Comparison of ENCODE assay signal across 31 cellular contexts in genomic region chr5:96243203-96243602, GRCh38.
DNase-seq lines count a peak whose midpoint lies in the region; ATAC-seq and TF ChIP-seq lines count a peak whose summit lies in the region.
"Had no signal": no experiment of that assay in that cellular context is flagged by ENCODE, and none has a peak within 500 bp of the region (broad histone marks: within the 10 kb centered on the region; RNA-seq: fewer than 3 reads in every experiment).

No MANE protein-coding gene starts in this region.

- intact Hi-C loops in colonic mucosa (cut with DNase I): no loop called here

- H3K9me3 ChIP-seq in RWPE2 (ENCODE audit: severe bottlenecking) (no peaks in the 10 kb centered on the region), colonic mucosa (no peaks in the 10 kb centered on the region)
- H3K9me3 ChIP-seq: body of pancreas, esophagus muscularis mucosa, heart right ventricle, thoracic aorta, vagina had no signal

- H3K4me3 ChIP-seq in RWPE2 (ENCODE audit: severe bottlenecking): no peak overlapping the region
- no peak overlapping the region for H3K4me3 ChIP-seq in retinal pigment epithelial cell (ENCODE audit: low read length)
- no peak overlapping the region for H3K4me3 ChIP-seq in colonic mucosa
- H3K4me3 ChIP-seq: body of pancreas, dorsolateral prefrontal cortex, esophagus muscularis mucosa, heart right ventricle, thoracic aorta, vagina had no signal

- H3K36me3 ChIP-seq in RWPE2 (ENCODE audit: low read depth): no peaks in the 10 kb centered on the region
- H3K36me3 ChIP-seq in colonic mucosa: no peaks in the 10 kb centered on the region
- H3K36me3 ChIP-seq: esophagus muscularis mucosa, heart right ventricle, thoracic aorta, vagina had no signal

- TF ChIP-seq CTCF in RWPE2 (IDR thresholded peaks at IDR 0.05; ENCODE audit: poor library complexity, severe bottlenecking) (no peak), retinal pigment epithelial cell (conservative IDR thresholded peaks at IDR 0.05; ENCODE audit: low read depth, low read length) (no peak), colonic mucosa (IDR thresholded peaks at IDR 0.05) (no peak)

- H3K27me3 ChIP-seq in RWPE2 (ENCODE audit: insufficient read depth, poor library complexity, severe bottlenecking) (no peaks in the 10 kb centered on the region), colonic mucosa (no peaks in the 10 kb centered on the region)
- H3K27me3 ChIP-seq: body of pancreas, dorsolateral prefrontal cortex, esophagus muscularis mucosa, foreskin keratinocyte, heart right ventricle, vagina had no signal

- DNase-seq in ELR (ENCODE audit: low read depth) (peak; percentile 62), RWPE2 (ENCODE audit: low spot score) (no peak), glomerular visceral epithelial cell (ENCODE audit: extremely low spot score) (peak; percentile 71), retinal pigment epithelial cell (ENCODE audit: low read depth) (peak; percentile 70), colonic mucosa (no peak), OCI-M2 (lab: John Stamatoyannopoulos, UW; ENCODE audit: unreplicated experiment) (no peak), nucleus accumbens (lab: John Stamatoyannopoulos, UW) (no peak)
- DNase-seq in activated CD4-positive, alpha-beta T cell treated with anti-CD3 and anti-CD28 coated beads, Interleukin-2, amount 50 U/mL, for 1 hour: no peak
- DNase-seq: activated CD4-positive, alpha-beta T cell treated with anti-CD3 and anti-CD28 coated beads, Interleukin-2, amount 50 U/mL, for 48 hours; activated naive CD4-positive, alpha-beta T cell treated with Interleukin-2 at 50 U/mL for 16 hours; activated T-cell treated with anti-CD3 and anti-CD28 coated beads, Interleukin-2, amount 50 U/mL, for 72 hours; body of pancreas; COR-L47; DMS53; dorsolateral prefrontal cortex; GDM1; heart right ventricle; left colon; NCI-H1092; NCI-H1694 treated with DMSO at 0.1 percent for 48 hours; NCI-H2171; right cardiac atrium; stimulated activated naive CD8-positive, alpha-beta T cell treated with anti-CD3 and anti-CD28 coated beads, Interleukin-15, amount 100 ng/mL, for 72 hours; T-helper 17 cell had no signal

- no peak overlapping the region for H3K9ac ChIP-seq in colonic mucosa (ENCODE audit: low read depth in 2 of 2, low read length in 2 of 2)

- H3K27ac ChIP-seq in RWPE2 (ENCODE audit: poor library complexity, severe bottlenecking): peak overlapping the region; percentile 34
- H3K27ac ChIP-seq in colonic mucosa: no peak overlapping the region
- H3K27ac ChIP-seq: C4-2B, dorsolateral prefrontal cortex, esophagus muscularis mucosa, heart right ventricle, RWPE1, thoracic aorta, vagina had no signal

- ATAC-seq in RWPE2 (ENCODE audit: low read depth): no peak
- ATAC-seq: activated CD4-positive, CD25-positive, alpha-beta regulatory T cell treated with anti-CD3 and anti-CD28 coated beads, Interleukin-2, amount 50 U/mL, for 24 hours; activated T-cell treated with anti-CD3 and anti-CD28 coated beads, Interleukin-2, amount 50 U/mL, for 72 hours; body of pancreas; heart right ventricle; left colon; right cardiac atrium; stimulated activated naive CD8-positive, alpha-beta T cell treated with anti-CD3 and anti-CD28 coated beads, Interleukin-15, amount 100 ng/mL, for 72 hours; T-helper 17 cell had no signal

- H3K4me1 ChIP-seq in RWPE2 (ENCODE audit: insufficient read depth, poor library complexity, severe bottlenecking): peaks cover 35% of the 10 kb centered on the region
- no peaks in the 10 kb centered on the region for H3K4me1 ChIP-seq in colonic mucosa

Comparison
In these comparisons a context has a peak if more than half of its experiments do, and no peak if none do; other contexts are left out.
1. DNase-seq: peak in ELR (single experiment), glomerular visceral epithelial cell (single experiment) and retinal pigment epithelial cell (single experiment); none in RWPE2 (single experiment), colonic mucosa (single experiment), OCI-M2 (single experiment), nucleus accumbens (0 of 56) and activated CD4-positive, alpha-beta T cell treated with anti-CD3 and anti-CD28 coated beads, Interleukin-2, amount 50 U/mL, for 1 hour (single experiment).